In genomic region chr7:41956276-41956675, GRCh38 we compare ENCODE assay signal across 1 cellular context.
TF ChIP-seq lines count a peak whose summit lies in the region.

No MANE protein-coding gene starts in this region.

TF ChIP-seq in GM23338, 12 proteins besides CTCF, POLR2A, EP300 and RAD21 (continued from another document):
- TF ChIP-seq, protein P1, sequence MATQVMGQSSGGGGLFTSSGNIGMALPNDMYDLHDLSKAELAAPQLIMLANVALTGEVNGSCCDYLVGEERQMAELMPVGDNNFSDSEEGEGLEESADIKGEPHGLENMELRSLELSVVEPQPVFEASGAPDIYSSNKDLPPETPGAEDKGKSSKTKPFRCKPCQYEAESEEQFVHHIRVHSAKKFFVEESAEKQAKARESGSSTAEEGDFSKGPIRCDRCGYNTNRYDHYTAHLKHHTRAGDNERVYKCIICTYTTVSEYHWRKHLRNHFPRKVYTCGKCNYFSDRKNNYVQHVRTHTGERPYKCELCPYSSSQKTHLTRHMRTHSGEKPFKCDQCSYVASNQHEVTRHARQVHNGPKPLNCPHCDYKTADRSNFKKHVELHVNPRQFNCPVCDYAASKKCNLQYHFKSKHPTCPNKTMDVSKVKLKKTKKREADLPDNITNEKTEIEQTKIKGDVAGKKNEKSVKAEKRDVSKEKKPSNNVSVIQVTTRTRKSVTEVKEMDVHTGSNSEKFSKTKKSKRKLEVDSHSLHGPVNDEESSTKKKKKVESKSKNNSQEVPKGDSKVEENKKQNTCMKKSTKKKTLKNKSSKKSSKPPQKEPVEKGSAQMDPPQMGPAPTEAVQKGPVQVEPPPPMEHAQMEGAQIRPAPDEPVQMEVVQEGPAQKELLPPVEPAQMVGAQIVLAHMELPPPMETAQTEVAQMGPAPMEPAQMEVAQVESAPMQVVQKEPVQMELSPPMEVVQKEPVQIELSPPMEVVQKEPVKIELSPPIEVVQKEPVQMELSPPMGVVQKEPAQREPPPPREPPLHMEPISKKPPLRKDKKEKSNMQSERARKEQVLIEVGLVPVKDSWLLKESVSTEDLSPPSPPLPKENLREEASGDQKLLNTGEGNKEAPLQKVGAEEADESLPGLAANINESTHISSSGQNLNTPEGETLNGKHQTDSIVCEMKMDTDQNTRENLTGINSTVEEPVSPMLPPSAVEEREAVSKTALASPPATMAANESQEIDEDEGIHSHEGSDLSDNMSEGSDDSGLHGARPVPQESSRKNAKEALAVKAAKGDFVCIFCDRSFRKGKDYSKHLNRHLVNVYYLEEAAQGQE (IDR thresholded peaks at IDR 0.05; ENCODE audit: unreplicated experiment) = no peak
- TF ChIP-seq JUNB (IDR thresholded peaks at IDR 0.05; ENCODE audit: unreplicated experiment) (no peak), EZH2 (IDR thresholded peaks at IDR 0.05; ENCODE audit: low read depth, unreplicated experiment) (no peak), NANOG (IDR thresholded peaks at IDR 0.05; ENCODE audit: borderline replicate concordance) (no peak), EZH2phosphoT487 (IDR thresholded peaks at IDR 0.05; ENCODE audit: unreplicated experiment) (no peak), CREB1 (CRISPR knock-in tag; IDR thresholded peaks at IDR 0.05; ENCODE audit: low read depth) (no peak), ZNF114 (CRISPR knock-in tag; IDR thresholded peaks at IDR 0.05) (no peak), ZNF331 (CRISPR knock-in tag; IDR thresholded peaks at IDR 0.05; ENCODE audit: low read depth) (no peak), POLR2AphosphoS5 (IDR thresholded peaks at IDR 0.05; ENCODE audit: low read depth) (no peak), ZNF462 (CRISPR knock-in tag; IDR thresholded peaks at IDR 0.05) (no peak)
TF ChIP-seq in GM23338: peak in this region for 0.
